17 cellular contexts compared by ENCODE assay signal in genomic region chr3:195531683-195532082, GRCh38. TPM values are rescaled to one million over a fixed set of nuclear protein-coding genes. Genes with fewer than 3 reads are reported as not detected.
"Had no signal": no experiment of that assay in that cellular context is flagged by ENCODE, and none has a peak within 500 bp of the region (broad histone marks: within the 10 kb centered on the region; RNA-seq: fewer than 3 reads in every experiment).

No MANE protein-coding gene starts in this region.

- H3K27ac ChIP-seq: body of pancreas, colonic mucosa, esophagus squamous epithelium, neural progenitor cell, right lobe of liver had no signal

- H3K4me1 ChIP-seq: colonic mucosa, neural progenitor cell, right lobe of liver had no signal

- H3K36me3 ChIP-seq: colonic mucosa, neural progenitor cell, right lobe of liver had no signal

- H3K4me3 ChIP-seq: body of pancreas, colonic mucosa, esophagus squamous epithelium, neural progenitor cell, right lobe of liver had no signal

- ATAC-seq: activated CD8-positive, alpha-beta memory T cell treated with anti-CD3 and anti-CD28 coated beads, Interleukin-2, amount 10 ng/mL, durations not matched to agents 7 days and 5 days; body of pancreas; left lobe of liver; right lobe of liver had no signal

- H3K4me3 Mint-ChIP-seq: activated CD4-positive, alpha-beta T cell treated with anti-CD3 and anti-CD28 coated beads, Interleukin-2, amount 10 ng/mL, durations not matched to agents 7 days and 5 days; activated CD8-positive, alpha-beta memory T cell treated with anti-CD3 and anti-CD28 coated beads, Interleukin-2, amount 10 ng/mL, durations not matched to agents 7 days and 5 days; neural progenitor cell; T-helper 1 cell treated with Interleukin-12 subunit alpha and Interleukin-12 subunit beta and Interleukin-4 antibody, amounts not matched to agents 30 μg/mL and 1 μg/mL, for 36 hours had no signal

- H3K27ac Mint-ChIP-seq: activated CD4-positive, alpha-beta T cell treated with anti-CD3 and anti-CD28 coated beads, Interleukin-2, amount 10 ng/mL, durations not matched to agents 7 days and 5 days; neural progenitor cell; T-helper 1 cell treated with Interleukin-12 subunit alpha and Interleukin-12 subunit beta and Interleukin-4 antibody, amounts not matched to agents 30 μg/mL and 1 μg/mL, for 36 hours had no signal

- H3K9me3 ChIP-seq: body of pancreas, colonic mucosa, esophagus squamous epithelium, right lobe of liver had no signal

- DNase-seq: activated CD4-positive, alpha-beta T cell treated with anti-CD3 and anti-CD28 coated beads, Interleukin-2, amount 10 ng/mL, durations not matched to agents 7 days and 5 days; activated CD8-positive, alpha-beta memory T cell treated with anti-CD3 and anti-CD28 coated beads, Interleukin-2, amount 10 ng/mL, durations not matched to agents 7 days and 5 days; activated gamma-delta T cell treated with Interleukin-2 at 50 U/mL for 16 hours; activated T-cell treated with anti-CD3 and anti-CD28 coated beads, Interleukin-2, amount 50 U/mL, for 48 hours; amygdala; body of pancreas; caudate nucleus; colonic mucosa; effector CD4-positive, alpha-beta T cell; esophagus squamous epithelium; hippocampal formation; midbrain; right lobe of liver had no signal

- H3K4me1 Mint-ChIP-seq: neural progenitor cell had no signal

- H3K9me3 Mint-ChIP-seq: activated CD4-positive, alpha-beta T cell treated with anti-CD3 and anti-CD28 coated beads, Interleukin-2, amount 10 ng/mL, durations not matched to agents 7 days and 5 days; T-helper 1 cell treated with Interleukin-12 subunit alpha and Interleukin-12 subunit beta and Interleukin-4 antibody, amounts not matched to agents 30 μg/mL and 1 μg/mL, for 36 hours had no signal

- H3K27me3 ChIP-seq: body of pancreas, colonic mucosa, esophagus squamous epithelium, neural progenitor cell, right lobe of liver had no signal

- H3K27me3 Mint-ChIP-seq: activated CD4-positive, alpha-beta T cell treated with anti-CD3 and anti-CD28 coated beads, Interleukin-2, amount 10 ng/mL, durations not matched to agents 7 days and 5 days; activated CD8-positive, alpha-beta memory T cell treated with anti-CD3 and anti-CD28 coated beads, Interleukin-2, amount 10 ng/mL, durations not matched to agents 7 days and 5 days had no signal

RNA-seq across cellular contexts. Expression of gene APOD, which starts 52.1 kb away (rescaled TPM):
- total RNA-seq: activated CD4-positive, alpha-beta T cell treated with anti-CD3 and anti-CD28 coated beads, Interleukin-2, amount 10 ng/mL, durations not matched to agents 7 days and 5 days had no signal
- polyA plus RNA-seq: keratinocyte had no signal
